16 cellular contexts compared by ENCODE assay signal in the genomic region with DNA sequence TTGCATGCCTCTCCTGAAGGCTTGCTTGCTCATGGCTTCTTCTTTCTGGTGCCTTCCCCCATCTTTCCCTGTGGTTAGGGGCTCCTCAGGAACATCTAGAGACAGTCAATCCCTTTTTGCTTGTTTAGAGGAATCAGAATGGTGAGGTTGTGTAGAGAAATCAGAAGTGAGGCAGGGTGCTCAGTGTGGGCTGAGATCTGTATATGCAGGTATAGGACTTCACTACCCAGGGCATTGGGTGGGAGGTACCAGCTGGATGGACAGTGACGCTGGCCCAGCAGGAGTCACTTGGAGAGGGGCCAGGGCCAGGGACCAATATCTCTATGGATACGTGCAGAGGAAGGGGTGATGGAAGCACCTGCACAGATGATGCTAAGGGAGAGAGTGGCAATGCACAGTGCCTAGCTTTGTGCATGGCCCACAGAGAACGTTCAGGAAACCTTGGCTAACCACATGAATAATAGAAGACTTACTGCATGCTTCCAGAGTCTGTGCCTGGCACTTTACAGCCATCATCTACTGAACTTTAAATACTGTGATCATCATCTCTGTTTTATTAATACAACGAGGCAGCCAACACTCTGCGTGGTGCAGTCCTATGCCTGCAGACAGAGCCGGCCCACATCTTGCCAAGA.
"Had no signal": no experiment of that assay in that cellular context is flagged by ENCODE, and none has a peak within 500 bp of the region (broad histone marks: within the 10 kb centered on the region; RNA-seq: fewer than 3 reads in every experiment).

No MANE protein-coding gene starts in this region.

- H3K4me1 ChIP-seq: pancreas, tibial artery, vagina had no signal

- H3K4me2 ChIP-seq: hepatocyte had no signal

- H3K9me3 ChIP-seq: mucosa of descending colon, pancreas, tibial artery, vagina had no signal

- ATAC-seq: activated T-helper 17 cell treated with anti-CD3 and anti-CD28 coated beads, Interleukin-2, amount 50 U/mL, for 72 hours; left lobe of liver; naive thymus-derived CD4-positive, alpha-beta T cell; pancreas; sciatic nerve had no signal

- H3K36me3 ChIP-seq: pancreas, tibial artery, vagina had no signal

- H3K79me2 ChIP-seq: hepatocyte had no signal

- H2AFZ ChIP-seq: hepatocyte had no signal

- H3K27ac ChIP-seq: dorsolateral prefrontal cortex, hepatocyte, pancreas, tibial artery, vagina, VCaP had no signal

- H3K4me3 ChIP-seq: dorsolateral prefrontal cortex, hepatocyte, mucosa of descending colon, pancreas, tibial artery, vagina had no signal

- DNase-seq: activated CD4-positive, alpha-beta T cell treated with anti-CD3 and anti-CD28 coated beads for 1 hour; activated CD4-positive, alpha-beta T cell treated with anti-CD3 and anti-CD28 coated beads, Interleukin-2, amount 50 U/mL, for 48 hours; activated naive CD4-positive, alpha-beta T cell treated with anti-CD3 and anti-CD28 coated beads for 36 hours; dorsolateral prefrontal cortex; endodermal cell; erythroblast; naive thymus-derived CD4-positive, alpha-beta T cell; tibial artery had no signal

- H3K27me3 ChIP-seq: dorsolateral prefrontal cortex, hepatocyte, pancreas, tibial artery, vagina had no signal
